ENCODE assay signal across 8 cellular contexts in the genomic region with DNA sequence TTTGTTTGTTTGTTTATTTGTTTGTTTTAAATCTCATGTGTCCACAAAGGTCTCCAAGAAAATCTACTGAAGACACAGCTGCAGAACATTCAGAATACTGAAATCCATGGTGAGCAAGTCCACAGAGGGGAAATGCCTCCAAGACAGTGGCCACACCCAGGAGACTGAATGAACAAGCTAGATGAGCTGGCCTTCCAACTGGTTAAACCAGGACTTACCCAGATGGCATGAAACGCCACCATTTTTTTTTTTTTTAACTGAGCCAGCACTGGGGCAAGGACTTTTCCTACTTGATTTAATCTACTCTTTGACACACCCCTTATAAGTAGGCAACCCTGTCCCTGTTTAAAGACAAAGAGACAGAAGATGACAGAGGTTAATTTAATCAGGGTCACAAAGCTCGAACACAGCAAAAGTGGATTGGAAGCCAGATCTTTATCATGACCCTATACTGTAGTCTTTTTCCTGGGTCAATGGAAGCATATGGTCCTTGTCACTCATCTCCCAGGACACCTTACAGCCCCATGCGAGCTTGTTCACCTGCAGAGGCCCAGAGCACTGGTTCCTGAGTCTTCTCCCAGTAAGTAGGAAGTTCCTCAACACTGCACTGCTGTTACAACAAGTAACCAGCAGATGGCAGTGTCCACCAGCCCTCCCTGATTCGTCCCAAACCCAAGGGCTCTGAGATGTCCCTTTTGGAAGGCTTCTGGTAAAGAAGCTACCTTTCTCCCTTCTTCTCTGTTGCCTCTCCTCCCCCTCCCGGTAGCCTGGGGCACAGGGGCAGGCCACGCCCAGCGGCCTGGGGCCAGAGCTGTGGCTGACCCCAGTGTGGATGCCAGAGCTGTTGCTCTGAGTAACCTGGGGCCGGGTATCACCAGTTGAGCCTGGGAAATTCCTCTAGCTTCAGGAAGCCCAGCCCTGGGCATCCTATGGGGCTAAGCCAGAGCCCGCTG. TPM values are rescaled to one million over a fixed set of nuclear protein-coding genes. Genes with fewer than 3 reads are reported as not detected.
A peak's percentile ranks its signal among the peaks of the same experiment; 100 is the strongest.
DNase-seq lines count a peak whose midpoint lies in the region; ATAC-seq and TF ChIP-seq lines count a peak whose summit lies in the region.

No MANE protein-coding gene starts in this region.

- H3K27ac ChIP-seq in upper lobe of right lung: no peak overlapping the region

- no peaks in the 10 kb centered on the region for H3K9me3 Mint-ChIP-seq in activated T-helper 17 cell treated with anti-CD3 and anti-CD28 coated beads, Interleukin-2, amount 50 U/mL, for 72 hours

- no peak overlapping the region for H3K4me3 Mint-ChIP-seq in activated T-helper 17 cell treated with anti-CD3 and anti-CD28 coated beads, Interleukin-2, amount 50 U/mL, for 72 hours

- no peak overlapping the region for H3K4me3 ChIP-seq in fibroblast of villous mesenchyme (ENCODE audit: low read depth, low read length)
- no peak overlapping the region for H3K4me3 ChIP-seq in upper lobe of right lung

- DNase-seq in DMS53 treated with DMSO at 0.1 percent for 48 hours (lab: John Stamatoyannopoulos, UW; ENCODE audit: unreplicated experiment) (peak; percentile 19), GM20000 (ENCODE audit: low spot score) (peak; percentile 84), HT1080 (ENCODE audit: low read depth) (peak; percentile 75), RKO (ENCODE audit: low spot score) (peak; percentile 63), fibroblast of villous mesenchyme (ENCODE audit: low read depth) (peak; percentile 80), occipital lobe (lab: John Stamatoyannopoulos, UW) (peak; percentile 42), upper lobe of right lung (peak; percentile 72)

- H3K36me3 ChIP-seq in upper lobe of right lung: no peaks in the 10 kb centered on the region

- H3K27me3 Mint-ChIP-seq in activated T-helper 17 cell treated with anti-CD3 and anti-CD28 coated beads, Interleukin-2, amount 50 U/mL, for 72 hours: peaks cover 51% of the 10 kb centered on the region

- no peaks in the 10 kb centered on the region for H3K36me3 Mint-ChIP-seq in activated T-helper 17 cell treated with anti-CD3 and anti-CD28 coated beads, Interleukin-2, amount 50 U/mL, for 72 hours (ENCODE audit: low read depth)

- intact Hi-C loops in upper lobe of right lung (cut with DNase I): loop anchor here (5.0 kb wide), 2 partner anchors 301 to 461 kb away; partner anchors contain the start of gene TDRD15

- peaks cover 9% of the 10 kb centered on the region for H3K4me1 ChIP-seq in upper lobe of right lung

- H3K4me1 Mint-ChIP-seq in activated T-helper 17 cell treated with anti-CD3 and anti-CD28 coated beads, Interleukin-2, amount 50 U/mL, for 72 hours: no peaks in the 10 kb centered on the region

- no peaks in the 10 kb centered on the region for H3K9me3 ChIP-seq in upper lobe of right lung

- peak; percentile 76 for ATAC-seq in activated T-helper 17 cell treated with anti-CD3 and anti-CD28 coated beads, Interleukin-2, amount 50 U/mL, for 72 hours (replicated peaks)
- ATAC-seq in upper lobe of right lung: peak; percentile 92

- TF ChIP-seq CTCF in GM20000 (IDR thresholded peaks at IDR 0.05; ENCODE audit: extremely low read depth, missing control alignments) (peak; percentile 89), fibroblast of villous mesenchyme (IDR thresholded peaks at IDR 0.05; ENCODE audit: insufficient read depth, low read depth, low read length) (peak; percentile 97), upper lobe of right lung (IDR thresholded peaks at IDR 0.05) (peak; percentile 99)

- H3K27ac Mint-ChIP-seq in activated T-helper 17 cell treated with anti-CD3 and anti-CD28 coated beads, Interleukin-2, amount 50 U/mL, for 72 hours: no peak overlapping the region

- peaks cover 46% of the 10 kb centered on the region for H3K27me3 ChIP-seq in upper lobe of right lung

RNA-seq across cellular contexts. Expression of gene GDF7, which starts 5.6 kb away (rescaled TPM):
- total RNA-seq in HT1080 (2014; rRNA removed; shearing (Covaris generic)): 0.27 and 0.33 TPM in 2 replicates
- polyA plus RNA-seq in HT1080 (2015; cell fraction: cytosol; rRNA removed): 0.03 and 0.05 TPM in 2 replicates
- 0.08 and 0.14 TPM in 2 replicates for polyA plus RNA-seq in HT1080 (2015; cell fraction: nucleus; rRNA removed)
- total RNA-seq in activated T-helper 17 cell treated with anti-CD3 and anti-CD28 coated beads, Interleukin-2, amount 50 U/mL, for 72 hours: under 1 TPM; 0.02 to 0.48 TPM
- total RNA-seq in fibroblast of villous mesenchyme: 12.1 and 12.2 TPM in 2 replicates
- total RNA-seq in occipital lobe: 0.16 TPM
- total RNA-seq in upper lobe of right lung: 0.72 TPM

RNA-seq across cellular contexts. Expression of gene HS1BP3, which starts 10.4 kb away (rescaled TPM):
- 18.4 and 21.9 TPM in 2 replicates for total RNA-seq in HT1080 (2014; rRNA removed; shearing (Covaris generic))
- 17.5 and 18.9 TPM in 2 replicates for polyA plus RNA-seq in HT1080 (2015; cell fraction: cytosol; rRNA removed)
- 23.3 and 24.1 TPM in 2 replicates for polyA plus RNA-seq in HT1080 (2015; cell fraction: nucleus; rRNA removed)
- 10 to 100 TPM in 1 of 2 donors, 1 to 10 TPM in 1; 8.9 to 10.7 TPM for total RNA-seq in activated T-helper 17 cell treated with anti-CD3 and anti-CD28 coated beads, Interleukin-2, amount 50 U/mL, for 72 hours
- total RNA-seq in fibroblast of villous mesenchyme: 25.9 and 30.3 TPM in 2 replicates
- total RNA-seq in occipital lobe: 10.3 TPM
- 35.8 TPM for total RNA-seq in upper lobe of right lung

Comparison
In these comparisons a context has a peak if more than half of its experiments do, and no peak if none do; other contexts are left out.
1. DNase-seq: peak in every context shown above with its lines; median percentile 84 in GM20000; 80 in fibroblast of villous mesenchyme; 75 in HT1080; 72 in upper lobe of right lung; 63 in RKO; 42 in occipital lobe; 19 in DMS53 treated with DMSO at 0.1 percent for 48 hours.